19 cellular contexts compared by ENCODE assay signal in genomic region chr19:23527797-23528196, GRCh38.
DNase-seq lines count a peak whose midpoint lies in the region; ATAC-seq, FAIRE-seq and TF ChIP-seq lines count a peak whose summit lies in the region.
"Had no signal": no experiment of that assay in that cellular context is flagged by ENCODE, and none has a peak within 500 bp of the region (broad histone marks: within the 10 kb centered on the region; RNA-seq: fewer than 3 reads in every experiment).

No MANE protein-coding gene starts in this region.

- H3K4me3 ChIP-seq in KMS-11 (IDR thresholded peaks at IDR 0.05; ENCODE audit: insufficient read depth, low read depth, low read length) (no peak overlapping the region), GM12878 (no peak overlapping the region), trophoblast cell (ENCODE audit: low read depth, low read length) (no peak overlapping the region)
- H3K4me3 ChIP-seq: gastrocnemius medialis, mucosa of descending colon, right atrium auricular region had no signal

- H3K79me2 ChIP-seq in KMS-11 (ENCODE audit: insufficient read depth, low read depth) (no peaks in the 10 kb centered on the region), GM12878 (ENCODE audit: control insufficient read depth, insufficient read depth, low read length) (no peaks in the 10 kb centered on the region), trophoblast cell (ENCODE audit: control insufficient read depth, insufficient read depth, low read length, poor library complexity) (no peaks in the 10 kb centered on the region)

- H3K9me3 ChIP-seq in GM12878 (replicated peaks; ENCODE audit: control insufficient read depth, insufficient read depth, low read length) (no peaks in the 10 kb centered on the region; the same call in 2 of the 3 replicates), trophoblast cell (ENCODE audit: insufficient read depth, low read depth, low read length) (peaks cover 34% of the 10 kb centered on the region)
- H3K9me3 ChIP-seq: gastrocnemius medialis had no signal

- H3K27ac ChIP-seq in KMS-11 (peak overlapping the region; percentile 93), GM12878 (ENCODE audit: control insufficient read depth, insufficient read depth) (no peak overlapping the region), trophoblast cell (ENCODE audit: low read depth, low read length) (no peak overlapping the region)
- H3K27ac ChIP-seq: gastrocnemius medialis, right atrium auricular region, WERI-Rb-1 had no signal

- H3K79me1 ChIP-seq in trophoblast cell (ENCODE audit: low read length) = no peaks in the 10 kb centered on the region

- H2AFZ ChIP-seq in KMS-11 (ENCODE audit: low read depth) (peak overlapping the region; percentile 5; the same call in 1 of the 2 replicates), GM12878 (ENCODE audit: control insufficient read depth, low read depth, low read length) (no peak overlapping the region), trophoblast cell (ENCODE audit: insufficient read depth, low read length, poor library complexity) (no peak overlapping the region)

- RAD21 ChIA-PET in GM12878 (lab: Charles Lee; ENCODE audit: unreplicated experiment) = no interaction called here

- in situ Hi-C loops in GM12878 (cut with MboI) = no loop called here

- no peak overlapping the region for H4K91ac ChIP-seq in trophoblast cell (ENCODE audit: low read depth, low read length)

- no peak overlapping the region for H4K12ac ChIP-seq in trophoblast cell (ENCODE audit: low read depth, low read length)

- no peak overlapping the region for H3K23ac ChIP-seq in trophoblast cell (ENCODE audit: low read length)

- TF ChIP-seq POLR2A in GM12878 (IDR thresholded peaks at IDR 0.05; ENCODE audit: low read depth, low read length) = no peak

- CTCF ChIA-PET in GM12878 (lab: Yijun Ruan, JAX) = no interaction called here

- peak; percentile 7 for DNase-seq in activated naive CD4-positive, alpha-beta T cell treated with Interleukin-2 at 50 U/mL for 16 hours
- DNase-seq in activated naive CD4-positive, alpha-beta T cell (lab: John Stamatoyannopoulos, UW) = no peak
- DNase-seq in GM12878 (ENCODE audit: low read depth, low spot score) (peak; percentile 27), trophoblast cell (no peak), NCI-H526 treated with DMSO at 0.1 percent for 48 hours (lab: John Stamatoyannopoulos, UW) (no peak)
- no peak for DNase-seq in stimulated activated naive CD4-positive, alpha-beta T cell (lab: John Stamatoyannopoulos, UW)
- DNase-seq: CD4-positive, alpha-beta T cell; DMS79 treated with DMSO at 0.1 percent for 48 hours; gastrocnemius medialis; H9; mucosa of descending colon; NCI-H1694 treated with DMSO at 0.1 percent for 48 hours; NCI-H446; SHP77; WERI-Rb-1 had no signal

- WGBS in GM12878 (ENCODE audit: insufficient coverage, insufficient replicate concordance, low lambda C conversion rate, missing lambda C conversion rate) = 0% methylated on average over 2 of the region's 2 CpGs
- WGBS in trophoblast cell (ENCODE audit: extremely low coverage, insufficient coverage, insufficient read length) = no CpG with 5 or more reads among the region's 2 CpGs

- peak; percentile 90 for ATAC-seq in GM18868 (IDR thresholded peaks at IDR 0.05; ENCODE audit: unreplicated experiment)
- peak; percentile 84 for ATAC-seq in GM12878
- ATAC-seq: gastrocnemius medialis, left lobe of liver had no signal

- FAIRE-seq in GM12878 (lab: Jason Lieb, UNC) = no peak

- H3K4me2 ChIP-seq in KMS-11 = peak overlapping the region; percentile 25
- no peak overlapping the region for H3K4me2 ChIP-seq in GM12878 (ENCODE audit: control insufficient read depth, insufficient read depth)
- no peak overlapping the region for H3K4me2 ChIP-seq in trophoblast cell (ENCODE audit: low read length)

- BruUV-seq in GM12878 (replicated peaks; lab: Mats Ljungman, UMichigan) = no TSS peak

- no peak overlapping the region for H4K8ac ChIP-seq in trophoblast cell (ENCODE audit: low read depth, low read length)

- no peak overlapping the region for H2AK5ac ChIP-seq in trophoblast cell (ENCODE audit: low read length)

- no peak for TF ChIP-seq CTCF in KMS-11 (conservative IDR thresholded peaks at IDR 0.05; ENCODE audit: low read depth, low read length)
- no peak for TF ChIP-seq CTCF in GM12878 (IDR thresholded peaks at IDR 0.05 in 2 of 3, conservative IDR thresholded peaks at IDR 0.05 in 1 of 3; ENCODE audit: control insufficient read depth in 2 of 3, extremely low read depth in 1 of 3, insufficient read depth in 1 of 3, low read depth in 3 of 3, low read length in 3 of 3)

- H3K4me1 ChIP-seq in KMS-11 (ENCODE audit: low read depth, poor library complexity, severe bottlenecking) = peaks cover 42% of the 10 kb centered on the region
- H3K4me1 ChIP-seq in GM12878 (ENCODE audit: control insufficient read depth, insufficient read depth, low read length) = no peaks in the 10 kb centered on the region
- no peaks in the 10 kb centered on the region for H3K4me1 ChIP-seq in trophoblast cell (ENCODE audit: control insufficient read depth in 1 of 2, insufficient read depth in 2 of 2, low read length in 2 of 2)
- H3K4me1 ChIP-seq: gastrocnemius medialis, right atrium auricular region had no signal

- no peak overlapping the region for H3K14ac ChIP-seq in trophoblast cell (ENCODE audit: low read length)

- H2BK5ac ChIP-seq in trophoblast cell (ENCODE audit: low read depth, low read length, poor library complexity) = no peak overlapping the region

- SMC1A ChIA-PET in GM12878 (lab: Charles Lee; ENCODE audit: uncharacterized antibody, unreplicated experiment) = interaction anchor here (1.0 kb wide), 1 partner anchor 25 kb away, joined by 3 read pairs; no protein-coding TSS in a partner anchor

- H3K27me3 ChIP-seq in KMS-11 (ENCODE audit: insufficient read depth, low read depth) (no peaks in the 10 kb centered on the region), GM12878 (replicated peaks in 1 of 2; ENCODE audit: control insufficient read depth in 2 of 2, insufficient read depth in 2 of 2, low read length in 1 of 2) (no peaks in the 10 kb centered on the region), trophoblast cell (ENCODE audit: insufficient read depth, low read length) (no peaks in the 10 kb centered on the region)
- H3K27me3 ChIP-seq: gastrocnemius medialis, right atrium auricular region had no signal

- H3K18ac ChIP-seq in trophoblast cell (ENCODE audit: low read length) = no peak overlapping the region

- no peak overlapping the region for H3K4ac ChIP-seq in trophoblast cell (ENCODE audit: low read depth, low read length)

- intact Hi-C loops in GM12878 (cut with micrococcal nuclease; ENCODE audit: unreplicated experiment) = no loop called here

- TF ChIP-seq RAD21 in GM12878 (IDR thresholded peaks at IDR 0.05; ENCODE audit: insufficient read depth, low read depth, low read length) = no peak

- H3K9ac ChIP-seq in KMS-11 (peak overlapping the region; percentile 44; the same call in 1 of the 2 replicates), GM12878 (ENCODE audit: control insufficient read depth, insufficient read depth, low read length) (no peak overlapping the region), trophoblast cell (ENCODE audit: low read length) (no peak overlapping the region)

- H3K36me3 ChIP-seq in KMS-11 (ENCODE audit: insufficient read depth) (no peaks in the 10 kb centered on the region), GM12878 (ENCODE audit: control insufficient read depth in 2 of 2, insufficient read depth in 2 of 2, low read length in 1 of 2) (no peaks in the 10 kb centered on the region), trophoblast cell (ENCODE audit: control insufficient read depth in 1 of 2, insufficient read depth in 2 of 2, low read length in 2 of 2) (no peaks in the 10 kb centered on the region)
- H3K36me3 ChIP-seq: gastrocnemius medialis, right atrium auricular region, WERI-Rb-1 had no signal

- no peak overlapping the region for H2BK12ac ChIP-seq in trophoblast cell (ENCODE audit: low read length)

- H4K20me1 ChIP-seq in KMS-11 (ENCODE audit: insufficient read depth) (no peaks in the 10 kb centered on the region), GM12878 (ENCODE audit: control insufficient read depth, insufficient read depth) (no peaks in the 10 kb centered on the region)

- POLR2A ChIA-PET in GM12878 (lab: Charles Lee) = no interaction called here

- TF ChIP-seq EP300 in GM12878 (IDR thresholded peaks at IDR 0.05; ENCODE audit: borderline replicate concordance in 1 of 2, control insufficient read depth in 1 of 2, low read depth in 2 of 2, low read length in 2 of 2) = no peak

- no peak overlapping the region for H2BK120ac ChIP-seq in trophoblast cell (ENCODE audit: insufficient read depth, low read length, poor library complexity)

TF ChIP-seq in GM12878, 131 proteins besides CTCF, POLR2A, EP300 and RAD21 (continues in another document):
- TF ChIP-seq JUNB (IDR thresholded peaks at IDR 0.05) (no peak), RBBP5 (conservative IDR thresholded peaks at IDR 0.05) (no peak), STAT1 (conservative IDR thresholded peaks at IDR 0.05) (no peak), ZNF274 (IDR thresholded peaks at IDR 0.05; ENCODE audit: insufficient read depth, insufficient read length) (no peak), CREM (IDR thresholded peaks at IDR 0.05; ENCODE audit: low read depth) (no peak), IRF4 (IDR thresholded peaks at IDR 0.05; ENCODE audit: low read depth, low read length) (0 out of 2 replicates have a peak, but pooled peaks have one; percentile 8), ELK1 (IDR thresholded peaks at IDR 0.05; ENCODE audit: low read depth, low read length) (no peak), NR2F1 (conservative IDR thresholded peaks at IDR 0.05) (no peak), CHD1 (IDR thresholded peaks at IDR 0.05; ENCODE audit: low read depth, low read length) (no peak), RCOR1 (conservative IDR thresholded peaks at IDR 0.05; ENCODE audit: low read depth, low read length) (no peak), ZNF217 (IDR thresholded peaks at IDR 0.05) (no peak), MEF2B (IDR thresholded peaks at IDR 0.05; ENCODE audit: partially characterized antibody, poor library complexity, severe bottlenecking) (peak; percentile 13)

Comparison
In these comparisons a context has a peak if more than half of its experiments do, and no peak if none do; other contexts are left out.
1. DNase-seq: peak in activated naive CD4-positive, alpha-beta T cell treated with Interleukin-2 at 50 U/mL for 16 hours (single experiment) and GM12878 (single experiment); none in activated naive CD4-positive, alpha-beta T cell (0 of 4), trophoblast cell (0 of 2), stimulated activated naive CD4-positive, alpha-beta T cell (0 of 6) and NCI-H526 treated with DMSO at 0.1 percent for 48 hours (single experiment).